ENCODE assay signal across 1 cellular context in genomic region chr12:131351319-131352028, GRCh38.
TF ChIP-seq lines count a peak whose summit lies in the region.

No MANE protein-coding gene starts in this region.

TF ChIP-seq in H1, 55 proteins besides CTCF, POLR2A, EP300 and RAD21:
- no peak for TF ChIP-seq TAF7 (optimal IDR thresholded peaks at IDR 0.05; ENCODE audit: borderline replicate concordance, low read depth, low read length)
- TF ChIP-seq USF2 (IDR thresholded peaks at IDR 0.05; ENCODE audit: low read length), result peak; percentile 61
- no peak for TF ChIP-seq CBX8 (IDR thresholded peaks at IDR 0.05; ENCODE audit: borderline replicate concordance, low read depth, low read length)
- TF ChIP-seq HDAC6 (IDR thresholded peaks at IDR 0.05; ENCODE audit: low read depth, low read length), result no peak
